26 cellular contexts compared by ENCODE assay signal in the genomic region with DNA sequence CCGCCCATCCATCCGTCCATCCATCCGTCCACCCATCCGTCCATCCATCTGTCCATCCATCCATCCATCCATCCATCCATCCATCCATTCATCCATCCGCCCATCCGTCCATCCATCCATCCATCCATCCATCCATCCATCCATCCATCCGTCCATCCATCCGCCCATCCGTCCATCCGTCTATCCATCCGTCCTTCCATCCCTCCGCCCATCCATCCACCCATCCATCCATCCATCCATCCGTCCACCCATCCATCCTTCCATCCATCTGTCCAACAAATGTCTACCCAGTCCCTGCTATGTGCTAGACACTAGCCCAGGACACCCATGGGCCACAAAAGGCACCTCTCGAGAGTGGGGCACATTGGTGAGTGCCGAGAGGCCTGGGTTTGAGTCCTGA. TPM values are rescaled to one million over a fixed set of nuclear protein-coding genes. Genes with fewer than 3 reads are reported as not detected.
A peak's percentile ranks its signal among the peaks of the same experiment; 100 is the strongest.
DNase-seq lines count a peak whose midpoint lies in the region; ATAC-seq, FAIRE-seq and TF ChIP-seq lines count a peak whose summit lies in the region.
"Had no signal": no experiment of that assay in that cellular context is flagged by ENCODE, and none has a peak within 500 bp of the region (broad histone marks: within the 10 kb centered on the region; RNA-seq: fewer than 3 reads in every experiment).

No MANE protein-coding gene starts in this region.

- no peak overlapping the region for H3K56ac ChIP-seq in H1 (replicated peaks; ENCODE audit: insufficient read length, low read depth, low read length)

- no peak for ATAC-seq in activated T-cell treated with anti-CD3 and anti-CD28 coated beads, Interleukin-2, amount 50 U/mL, for 4 hours
- no peak for ATAC-seq in GM21825 (IDR thresholded peaks at IDR 0.05; ENCODE audit: unreplicated experiment)
- ATAC-seq: PC-3 had no signal

- H3K27me3 ChIP-seq in H1 (replicated peaks in 1 of 4; ENCODE audit: control insufficient read depth in 3 of 4, extremely low read depth in 1 of 4, insufficient read depth in 3 of 4, low read length in 3 of 4): peaks cover 0 to 38% (median 23%) of the 10 kb centered on the region in 4 experiments; a peak in 6 of 7 replicates
- peaks cover 27% of the 10 kb centered on the region for H3K27me3 ChIP-seq in prostate gland (replicated peaks; ENCODE audit: insufficient read depth)

- no peak overlapping the region for H3K14ac ChIP-seq in H1 (ENCODE audit: insufficient read length)

- peaks cover 0 to 30% (median 8%) of the 10 kb centered on the region in 4 experiments; a peak in 6 of 7 replicates for H3K4me1 ChIP-seq in H1 (replicated peaks in 1 of 4; ENCODE audit: control insufficient read depth in 3 of 4, insufficient read depth in 4 of 4, low read length in 3 of 4)
- H3K4me1 ChIP-seq in prostate gland (replicated peaks): no peaks in the 10 kb centered on the region
- H3K4me1 ChIP-seq: SJCRH30 had no signal

- peak overlapping the region; percentile 70 for H3K4me3 Mint-ChIP-seq in nephron progenitor cell
- no peak overlapping the region for H3K4me3 Mint-ChIP-seq in activated T-cell treated with anti-CD3 and anti-CD28 coated beads, Interleukin-2, amount 50 U/mL, for 4 hours
- H3K4me3 Mint-ChIP-seq: CD8-positive, alpha-beta memory T cell; HFFc6 had no signal

- H2BK120ac ChIP-seq in H1 (replicated peaks; ENCODE audit: low read depth, low read length): no peak overlapping the region

- FAIRE-seq in H1 (lab: Jason Lieb, UNC): no peak

- 0 out of 2 replicates have a peak overlapping the region, but pooled peaks have one; percentile 9 for H2BK15ac ChIP-seq in H1 (ENCODE audit: low read length)

- H2AK5ac ChIP-seq in H1 (ENCODE audit: low read depth, low read length): no peak overlapping the region

- peaks cover 40% of the 10 kb centered on the region for H3K4me1 Mint-ChIP-seq in nephron progenitor cell
- peaks cover 8% of the 10 kb centered on the region for H3K4me1 Mint-ChIP-seq in activated T-cell treated with anti-CD3 and anti-CD28 coated beads, Interleukin-2, amount 50 U/mL, for 4 hours (ENCODE audit: low read depth)

- no peaks in the 10 kb centered on the region for H3K79me1 ChIP-seq in H1 (ENCODE audit: low read depth, low read length)

- peaks cover 20% of the 10 kb centered on the region for H3K23me2 ChIP-seq in H1 (ENCODE audit: low read depth, low read length)

- H4K20me1 ChIP-seq in H1 (replicated peaks in 1 of 2; ENCODE audit: control insufficient read depth in 1 of 2, insufficient read depth in 2 of 2, low read length in 2 of 2): peaks cover 3 to 19% of the 10 kb centered on the region in 2 experiments

- no peak overlapping the region for H3K23ac ChIP-seq in H1 (ENCODE audit: insufficient read length)

- H3K9me3 ChIP-seq in H1 (ENCODE audit: insufficient read depth in 2 of 2, low read depth in 1 of 2, low read length in 1 of 2): no peaks in the 10 kb centered on the region
- H3K9me3 ChIP-seq in prostate gland: no peaks in the 10 kb centered on the region
- H3K9me3 ChIP-seq: SJCRH30 had no signal

- H3K27ac Mint-ChIP-seq in nephron progenitor cell: no peak overlapping the region
- H3K27ac Mint-ChIP-seq: CD8-positive, alpha-beta memory T cell; H9; HFFc6; IgD-negative memory B cell had no signal

- peaks cover 77% of the 10 kb centered on the region for H3K27me3 Mint-ChIP-seq in nephron progenitor cell (ENCODE audit: low read depth, poor library complexity)
- peaks cover 61% of the 10 kb centered on the region for H3K27me3 Mint-ChIP-seq in activated T-cell treated with anti-CD3 and anti-CD28 coated beads, Interleukin-2, amount 50 U/mL, for 4 hours (ENCODE audit: low read depth)

- no peak overlapping the region for H2BK20ac ChIP-seq in H1 (ENCODE audit: low read length)

- no peak overlapping the region for H3K18ac ChIP-seq in H1 (ENCODE audit: extremely low read depth, low read length)

- WGBS in H1 (ENCODE audit: extremely low coverage in 1 of 2, insufficient coverage in 1 of 2, insufficient read length in 1 of 2, insufficient replicate concordance in 2 of 2, low coverage in 1 of 2, low lambda C conversion rate in 2 of 2, missing lambda C conversion rate in 1 of 2), 2 experiments: 86 to 100% methylated on average over 4 to 13 of the region's 15 CpGs
- WGBS in prostate gland: 74% methylated on average over 15 of the region's 15 CpGs

- H4K8ac ChIP-seq in H1 (ENCODE audit: extremely low read depth, insufficient read depth, low read length): no peak overlapping the region

- intact Hi-C loops in prostate gland (cut with DNase I): no loop called here

- H3K9ac ChIP-seq in H1 (replicated peaks in 1 of 4; ENCODE audit: extremely low read depth in 1 of 4, low read depth in 3 of 4, low read length in 3 of 4): no peak overlapping the region
- H3K9ac ChIP-seq: GM23248, KMS-11 had no signal

- H3K27ac ChIP-seq in angular gyrus (ENCODE audit: low read depth, low read length): peak overlapping the region; percentile 27
- H3K27ac ChIP-seq in H1 (ENCODE audit: low read depth, low read length): no peak overlapping the region
- peak overlapping the region; percentile 99 for H3K27ac ChIP-seq in substantia nigra (ENCODE audit: low read depth, low read length, poor library complexity, severe bottlenecking)
- no peak overlapping the region for H3K27ac ChIP-seq in prostate gland
- H3K27ac ChIP-seq: C4-2B, GM23248, HL-60, KMS-11, SJCRH30 had no signal

- TF ChIP-seq POLR2A in H1 (IDR thresholded peaks at IDR 0.05; ENCODE audit: control extremely low read depth in 1 of 2, low read depth in 2 of 2, low read length in 2 of 2) (no peak), prostate gland (IDR thresholded peaks at IDR 0.05) (no peak)

- no peak overlapping the region for H3K4ac ChIP-seq in H1 (replicated peaks; ENCODE audit: insufficient read length, low read depth, low read length)

- no peak for TF ChIP-seq EP300 in H1 (IDR thresholded peaks at IDR 0.05; ENCODE audit: borderline replicate concordance in 1 of 2, low read depth in 2 of 2, low read length in 2 of 2)

- TF ChIP-seq RAD21 in H1 (IDR thresholded peaks at IDR 0.05 in 1 of 2, conservative IDR thresholded peaks at IDR 0.05 in 1 of 2; ENCODE audit: low read depth in 2 of 2, low read length in 2 of 2): no peak

- H3K79me2 ChIP-seq in H1 (ENCODE audit: control insufficient read depth in 1 of 2, insufficient read depth in 2 of 2, low read length in 2 of 2): no peaks in the 10 kb centered on the region; a peak in 1 of 4 replicates

- peak overlapping the region; percentile 80; the same call in 1 of the 2 replicates for H2BK12ac ChIP-seq in H1 (ENCODE audit: low read depth, low read length)

- DNase-seq in H1 (ENCODE audit: low read depth in 1 of 2, low spot score in 2 of 2) (no peak), nephron progenitor cell (no peak), substantia nigra (lab: John Stamatoyannopoulos, UW) (no peak), superior temporal gyrus (ENCODE audit: extremely low spot score) (no peak), prostate gland (ENCODE audit: low spot score) (no peak)
- DNase-seq in activated T-cell treated with anti-CD3 and anti-CD28 coated beads, Interleukin-2, amount 50 U/mL, for 4 hours: no peak
- DNase-seq: CD8-positive, alpha-beta memory T cell; DMS 273 treated with DMSO at 0.1 percent for 48 hours; DMS79; GF-D8; GM23248; H9; HFFc6; MM.1S; NCI-H2029; NCI-H446 treated with DMSO at 0.1 percent for 48 hours; NCI-H526; NK-92 treated with Interleukin-12 subunit alpha and Interleukin-12 subunit beta, amount 100 ng/mL, for 24 hours; PC-3; SJCRH30 had no signal

- no peak overlapping the region for H2AFZ ChIP-seq in H1 (ENCODE audit: low read length)
- H2AFZ ChIP-seq: GM23248 had no signal

- peak overlapping the region; percentile 74 to 94; a peak in 2 of 4 replicates for H3K4me2 ChIP-seq in H1 (ENCODE audit: insufficient read depth in 1 of 2, low read depth in 2 of 2, low read length in 2 of 2)
- H3K4me2 ChIP-seq: KMS-11 had no signal

- no peak overlapping the region for H4K91ac ChIP-seq in H1 (replicated peaks; ENCODE audit: insufficient read length, low read length)

- CTCF ChIA-PET in H1 (lab: Charles Lee; ENCODE audit: partially characterized antibody): interaction anchor here (1.3 to 10.6 kb wide), 2 partner anchors 12 to 125 kb away, joined by 3 to 269 read pairs; no protein-coding TSS in a partner anchor

- no peak overlapping the region for H2BK5ac ChIP-seq in H1 (ENCODE audit: low read depth, low read length)

- H3K36me3 Mint-ChIP-seq in nephron progenitor cell (ENCODE audit: low read depth): no peaks in the 10 kb centered on the region
- no peaks in the 10 kb centered on the region for H3K36me3 Mint-ChIP-seq in activated T-cell treated with anti-CD3 and anti-CD28 coated beads, Interleukin-2, amount 50 U/mL, for 4 hours (ENCODE audit: insufficient read depth)
- H3K36me3 Mint-ChIP-seq: CD8-positive, alpha-beta memory T cell; IgD-negative memory B cell had no signal

- H3K4me3 ChIP-seq in H1 (ENCODE audit: extremely low read depth in 1 of 4, insufficient read depth in 2 of 4, low read depth in 3 of 4, low read length in 4 of 4): no peak overlapping the region
- H3K4me3 ChIP-seq in prostate gland: no peak overlapping the region
- H3K4me3 ChIP-seq: GM23248, SJCRH30 had no signal

- POLR2A ChIA-PET in H1 (lab: Charles Lee; ENCODE audit: partially characterized antibody): interaction anchor here (1.2 to 4.1 kb wide), 3 partner anchors 12 to 242 kb away, joined by 3 to 15 read pairs (median 3); no protein-coding TSS in a partner anchor

- H3K9me3 Mint-ChIP-seq in nephron progenitor cell: no peaks in the 10 kb centered on the region
- H3K9me3 Mint-ChIP-seq in activated T-cell treated with anti-CD3 and anti-CD28 coated beads, Interleukin-2, amount 50 U/mL, for 4 hours: no peaks in the 10 kb centered on the region
- H3K9me3 Mint-ChIP-seq: H9, HFFc6 had no signal

- H3K36me3 ChIP-seq in H1 (ENCODE audit: control insufficient read depth in 2 of 4, insufficient read depth in 4 of 4, low read length in 3 of 4) (no peaks in the 10 kb centered on the region), prostate gland (no peaks in the 10 kb centered on the region)
- H3K36me3 ChIP-seq: SJCRH30 had no signal

- no peak for TF ChIP-seq CTCF in H1 (IDR thresholded peaks at IDR 0.05; ENCODE audit: control extremely low read depth in 1 of 3, insufficient read depth in 1 of 3, low read depth in 1 of 3, low read length in 3 of 3)
- no peak for TF ChIP-seq CTCF in nephron progenitor cell (IDR thresholded peaks at IDR 0.05)
- no peak for TF ChIP-seq CTCF in prostate gland (IDR thresholded peaks at IDR 0.05)

- no peak overlapping the region for H4K5ac ChIP-seq in H1 (ENCODE audit: insufficient read length, low read depth, low read length)

RNA-seq across cellular contexts. Expression of gene LRRC4B, which starts 15.7 kb away (rescaled TPM):
- total RNA-seq in H1 (2021; fragmentation: NEBNext Ultra II Directional; extraction: Animal tissue kit (Norgen Biotek cat#: 25700)): 11.5 and 13.4 TPM in 2 replicates
- 20.8 and 21.2 TPM in 2 replicates for polyA plus RNA-seq in H1 (2011; rRNA removed)
- 12.4 TPM for polyA plus RNA-seq in H1 (2011; cell fraction: cytosol; rRNA removed)
- 13.5 TPM for polyA plus RNA-seq in H1 (2011; cell fraction: nucleus; rRNA removed)
- polyA plus RNA-seq in H1 (2012, experiment 1 of 2): 9.8 to 18.5 TPM (median 14.7 TPM) in 4 replicates
- 10.8 TPM for polyA plus RNA-seq in H1 (2012, experiment 2 of 2)
- polyA plus RNA-seq in H1 (2013, experiment 1 of 2): 8.9 TPM
- polyA plus RNA-seq in H1 (2013, experiment 2 of 2): 8.8 TPM
- polyA minus RNA-seq in H1 (2011; rRNA and poly(A)+ RNA removed): 7.2 and 9.8 TPM in 2 replicates
- 17.0 TPM for polyA minus RNA-seq in H1 (2011; cell fraction: cytosol; rRNA and poly(A)+ RNA removed)
- 8.6 TPM for polyA minus RNA-seq in H1 (2011; cell fraction: nucleus; rRNA and poly(A)+ RNA removed)
- total RNA-seq in activated T-cell treated with anti-CD3 and anti-CD28 coated beads, Interleukin-2, amount 50 U/mL, for 4 hours: not detected
- 1 to 10 TPM; 5.6 to 7.9 TPM for total RNA-seq in prostate gland
- total RNA-seq: CD8-positive, alpha-beta memory T cell; GM23248 had no signal
- polyA plus RNA-seq: CD8-positive, alpha-beta memory T cell; GM23248; IgD-negative memory B cell had no signal

RNA-seq across cellular contexts. Expression of gene ASPDH, which starts 38.8 kb away (rescaled TPM):
- total RNA-seq in H1 (2021; fragmentation: NEBNext Ultra II Directional; extraction: Animal tissue kit (Norgen Biotek cat#: 25700)): not detected in 2 replicates
- not detected in 2 replicates for polyA plus RNA-seq in H1 (2011; rRNA removed)
- 0.21 TPM for polyA plus RNA-seq in H1 (2011; cell fraction: cytosol; rRNA removed)
- polyA plus RNA-seq in H1 (2011; cell fraction: nucleus; rRNA removed): not detected
- 0.34 TPM in 1 of 4 replicates, not detected in the others for polyA plus RNA-seq in H1 (2012, experiment 1 of 2)
- polyA plus RNA-seq in H1 (2012, experiment 2 of 2): not detected
- not detected for polyA plus RNA-seq in H1 (2013, experiment 1 of 2)
- not detected for polyA plus RNA-seq in H1 (2013, experiment 2 of 2)
- polyA minus RNA-seq in H1 (2011; rRNA and poly(A)+ RNA removed): not detected in 2 replicates
- polyA minus RNA-seq in H1 (2011; cell fraction: cytosol; rRNA and poly(A)+ RNA removed): not detected
- not detected for polyA minus RNA-seq in H1 (2011; cell fraction: nucleus; rRNA and poly(A)+ RNA removed)
- total RNA-seq in activated T-cell treated with anti-CD3 and anti-CD28 coated beads, Interleukin-2, amount 50 U/mL, for 4 hours: not detected
- not detected for total RNA-seq in prostate gland
- total RNA-seq: CD8-positive, alpha-beta memory T cell; GM23248; H9; HFFc6; PC-3; SJCRH30 had no signal
- polyA plus RNA-seq: CD8-positive, alpha-beta memory T cell; GM23248; IgD-negative memory B cell had no signal

RNA-seq across cellular contexts. Expression of gene JOSD2, which starts 41.5 kb away (rescaled TPM):
- 1.9 and 3.6 TPM in 2 replicates for total RNA-seq in H1 (2021; fragmentation: NEBNext Ultra II Directional; extraction: Animal tissue kit (Norgen Biotek cat#: 25700))
- polyA plus RNA-seq in H1 (2011; rRNA removed): 5.6 and 6.6 TPM in 2 replicates
- polyA plus RNA-seq in H1 (2011; cell fraction: cytosol; rRNA removed): 5.1 TPM
- 3.1 TPM for polyA plus RNA-seq in H1 (2011; cell fraction: nucleus; rRNA removed)
- 3.2 to 5.8 TPM (median 4.1 TPM) in 4 replicates for polyA plus RNA-seq in H1 (2012, experiment 1 of 2)
- 6.1 TPM for polyA plus RNA-seq in H1 (2012, experiment 2 of 2)
- polyA plus RNA-seq in H1 (2013, experiment 1 of 2): 1.4 TPM
- polyA plus RNA-seq in H1 (2013, experiment 2 of 2): 2.0 TPM
- 0.22 and 0.24 TPM in 2 replicates for polyA minus RNA-seq in H1 (2011; rRNA and poly(A)+ RNA removed)
- 3.0 TPM for polyA minus RNA-seq in H1 (2011; cell fraction: cytosol; rRNA and poly(A)+ RNA removed)
- 3.1 TPM for polyA minus RNA-seq in H1 (2011; cell fraction: nucleus; rRNA and poly(A)+ RNA removed)
- 10 to 100 TPM; 51.7 to 59.4 (median 55.6) TPM for total RNA-seq in activated T-cell treated with anti-CD3 and anti-CD28 coated beads, Interleukin-2, amount 50 U/mL, for 4 hours
- total RNA-seq in prostate gland: 10 to 100 TPM; 29.4 to 31.7 TPM

Comparison
In these comparisons a context has a peak if more than half of its experiments do, and no peak if none do; other contexts are left out.
1. H3K27ac ChIP-seq: peak in angular gyrus (single experiment) and substantia nigra (single experiment); none in H1 (single experiment) and prostate gland (0 of 2).
2. RNA of gene LRRC4B, which starts 15.7 kb away (total RNA-seq): 11.5 to 13.4 TPM in H1 and 5.6 to 7.9 TPM in prostate gland; not detected in activated T-cell treated with anti-CD3 and anti-CD28 coated beads, Interleukin-2, amount 50 U/mL, for 4 hours; every median in the first group is over 4 times any median in the second.